23 cellular contexts compared by ENCODE assay signal in the genomic region with DNA sequence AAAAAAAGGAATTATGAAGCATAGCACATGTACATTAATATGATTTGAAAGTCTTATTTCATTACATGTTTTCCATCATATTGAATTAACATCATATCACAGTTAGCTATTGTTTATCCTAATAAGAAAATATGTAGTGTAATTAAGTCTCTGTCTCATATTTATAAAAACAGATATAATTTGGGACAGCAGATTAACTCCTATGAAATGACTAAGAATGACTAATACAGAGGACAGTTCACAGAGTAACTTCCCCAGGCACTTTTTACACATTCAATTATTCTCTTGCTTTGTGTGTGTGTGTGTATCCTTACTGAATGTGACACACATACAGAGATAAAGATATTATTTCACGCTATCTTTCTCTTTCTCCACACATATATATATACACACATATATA.
"Had no signal": no experiment of that assay in that cellular context is flagged by ENCODE, and none has a peak within 500 bp of the region (broad histone marks: within the 10 kb centered on the region; RNA-seq: fewer than 3 reads in every experiment).

No MANE protein-coding gene starts in this region.

- H3K9me3 ChIP-seq: gastroesophageal sphincter, heart left ventricle, left lung, mucosa of descending colon, right lobe of liver, thoracic aorta, tibial nerve, upper lobe of right lung, uterus had no signal

- H3K36me3 ChIP-seq: gastroesophageal sphincter, heart left ventricle, left lung, neural progenitor cell, right lobe of liver, thoracic aorta, tibial nerve, upper lobe of right lung, uterus had no signal

- ATAC-seq: effector memory CD8-positive, alpha-beta T cell; gastroesophageal sphincter; heart left ventricle; left cardiac atrium; left lung; mucosa of descending colon; right lobe of liver; stimulated activated naive B cell treated with anti-CD40 and anti-IgM and Interleukin-4, amounts not matched to agents 10 μg/mL and 1 μg/mL and 100 μg/mL, for 72 hours; upper lobe of right lung had no signal

- H3K27me3 ChIP-seq: gastroesophageal sphincter, heart left ventricle, hepatocyte, left lung, neural progenitor cell, right lobe of liver, tibial nerve, upper lobe of right lung, uterus had no signal

- H3K4me1 ChIP-seq: gastroesophageal sphincter, heart left ventricle, left lung, neural progenitor cell, parathyroid adenoma, right lobe of liver, tibial nerve, upper lobe of right lung, uterus had no signal

- H3K27ac ChIP-seq: gastroesophageal sphincter, heart left ventricle, hepatocyte, left lung, neural progenitor cell, parathyroid adenoma, right lobe of liver, thoracic aorta, tibial nerve, upper lobe of right lung, uterus had no signal

- H3K4me3 ChIP-seq: gastroesophageal sphincter, heart left ventricle, hepatocyte, left lung, mucosa of descending colon, neural progenitor cell, right lobe of liver, thoracic aorta, tibial nerve, upper lobe of right lung, uterus had no signal

- DNase-seq: cortex of kidney; effector memory CD8-positive, alpha-beta T cell; foreskin fibroblast; heart left ventricle; kidney; left cardiac atrium; left lung; mesenchymal stem cell; mucosa of descending colon; naive B cell; right lobe of liver; small intestine; stimulated activated CD4-positive, alpha-beta T cell treated with anti-CD3 and anti-CD28 coated beads, Interleukin-15, amount 100 ng/mL, for 24 hours; stimulated activated CD4-positive, alpha-beta T cell treated with anti-CD3 and anti-CD28 coated beads, Interleukin-2, amount 100 ng/mL, for 48 hours; stimulated activated naive B cell treated with anti-CD40 and anti-IgM and Interleukin-4, amounts not matched to agents 10 μg/mL and 1 μg/mL and 100 μg/mL, for 72 hours; upper lobe of right lung; uterus had no signal
